ENCODE assay signal across 29 cellular contexts in the genomic region with DNA sequence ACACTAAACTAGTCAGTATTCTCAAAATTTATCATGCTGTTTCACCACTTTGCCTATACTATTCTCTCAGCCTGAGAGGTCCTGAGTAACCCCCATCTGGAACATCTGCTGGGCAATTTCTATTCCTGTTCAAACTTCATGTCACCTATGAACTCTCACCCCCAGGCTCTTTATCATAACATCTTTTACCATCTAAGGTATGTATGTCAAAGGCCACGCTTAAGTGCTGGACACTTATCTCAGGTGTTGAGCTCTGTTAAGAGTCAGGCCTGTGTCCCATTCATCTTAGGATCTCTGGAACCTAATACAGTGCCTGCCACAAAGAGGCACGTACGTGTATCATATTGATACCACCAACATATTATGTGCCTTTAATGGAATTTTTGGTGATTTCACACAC. TPM values are rescaled to one million over a fixed set of nuclear protein-coding genes. Genes with fewer than 3 reads are reported as not detected.
DNase-seq lines count a peak whose midpoint lies in the region; ATAC-seq, FAIRE-seq and TF ChIP-seq lines count a peak whose summit lies in the region.
"Had no signal": no experiment of that assay in that cellular context is flagged by ENCODE, and none has a peak within 500 bp of the region (broad histone marks: within the 10 kb centered on the region; RNA-seq: fewer than 3 reads in every experiment).

No MANE protein-coding gene starts in this region.

- H3K36me3 Mint-ChIP-seq in T-helper 17 cell (ENCODE audit: low read depth) = peaks cover 23% of the 10 kb centered on the region
- peaks cover 24% of the 10 kb centered on the region for H3K36me3 Mint-ChIP-seq in effector memory CD8-positive, alpha-beta T cell (ENCODE audit: insufficient read depth)
- peaks cover 8% of the 10 kb centered on the region for H3K36me3 Mint-ChIP-seq in osteocyte (ENCODE audit: unreplicated experiment)

- H3K27me3 Mint-ChIP-seq in T-helper 17 cell = no peaks in the 10 kb centered on the region
- no peaks in the 10 kb centered on the region for H3K27me3 Mint-ChIP-seq in effector memory CD8-positive, alpha-beta T cell
- no peaks in the 10 kb centered on the region for H3K27me3 Mint-ChIP-seq in osteocyte (ENCODE audit: unreplicated experiment)
- H3K27me3 Mint-ChIP-seq: activated CD8-positive, alpha-beta memory T cell treated with anti-CD3 and anti-CD28 coated beads, Interleukin-2, amount 10 ng/mL, durations not matched to agents 7 days and 5 days had no signal

- POLR2A ChIA-PET in HepG2 (lab: Yijun Ruan, JAX) = interaction anchor here (1.0 kb wide), 1 partner anchor 103 kb away, joined by 3 read pairs; a partner anchor contains a TSS

- in situ Hi-C loops in HepG2 (cut with HindIII; ENCODE audit: extremely low pct_ligation_motif_present, low pct_unique_long_range_greater_than_20kb) = no loop called here

- no peaks in the 10 kb centered on the region for H3K9me3 Mint-ChIP-seq in effector memory CD8-positive, alpha-beta T cell
- no peaks in the 10 kb centered on the region for H3K9me3 Mint-ChIP-seq in osteocyte (ENCODE audit: unreplicated experiment)
- H3K9me3 Mint-ChIP-seq: mesothelial cell of epicardium, nephron progenitor cell had no signal

- intact Hi-C loops in HepG2 (cut with micrococcal nuclease; ENCODE audit: unreplicated experiment) = no loop called here
- intact Hi-C loops in right lobe of liver (cut with DNase I) = no loop called here

- TF ChIP-seq POLR2A in HepG2 (IDR thresholded peaks at IDR 0.05; ENCODE audit: insufficient read depth in 1 of 2, low read depth in 2 of 2, low read length in 2 of 2) = no peak
- no peak for TF ChIP-seq POLR2A in right lobe of liver (IDR thresholded peaks at IDR 0.05)

- H3K27me3 ChIP-seq in HepG2 (ENCODE audit: control insufficient read depth in 1 of 2, insufficient read depth in 2 of 2, low read length in 2 of 2) (peaks cover 0 to 3% of the 10 kb centered on the region in 2 experiments; a peak in 1 of 5 replicates), right lobe of liver (no peaks in the 10 kb centered on the region)
- H3K27me3 ChIP-seq: esophagus muscularis mucosa, hepatocyte, sigmoid colon had no signal

- peak overlapping the region; percentile 99 for H3K27ac Mint-ChIP-seq in T-helper 17 cell
- peak overlapping the region; percentile 7 to 96 for H3K27ac Mint-ChIP-seq in effector memory CD8-positive, alpha-beta T cell
- H3K27ac Mint-ChIP-seq in osteocyte (ENCODE audit: unreplicated experiment) = no peak overlapping the region
- H3K27ac Mint-ChIP-seq: activated CD8-positive, alpha-beta memory T cell treated with anti-CD3 and anti-CD28 coated beads, Interleukin-2, amount 10 ng/mL, durations not matched to agents 7 days and 5 days; nephron progenitor cell had no signal

- no peak for TF ChIP-seq EP300 in HepG2 (IDR thresholded peaks at IDR 0.05; ENCODE audit: low read depth in 2 of 2, low read length in 2 of 2)
- TF ChIP-seq EP300 in HepG2 (CRISPR knock-in tag; IDR thresholded peaks at IDR 0.05; ENCODE audit: borderline replicate concordance) = no peak

- no peaks in the 10 kb centered on the region for H4K20me1 ChIP-seq in HepG2 (ENCODE audit: insufficient read depth, low read length)

- H3K4me1 ChIP-seq in HepG2 (ENCODE audit: insufficient read depth, low read length) = peaks cover 41% of the 10 kb centered on the region
- H3K4me1 ChIP-seq in right lobe of liver = peaks cover 0 to 8% (median 0%) of the 10 kb centered on the region in 4 donors

- BruUV-seq in HepG2 (replicated peaks; lab: Mats Ljungman, UMichigan) = no TSS peak

- H3K9me3 ChIP-seq in HepG2 (ENCODE audit: low read length) = no peaks in the 10 kb centered on the region
- no peaks in the 10 kb centered on the region for H3K9me3 ChIP-seq in right lobe of liver
- no peaks in the 10 kb centered on the region for H3K9me3 ChIP-seq in T-helper 17 cell (ENCODE audit: control insufficient read depth, low read length, poor library complexity, severe bottlenecking)
- H3K9me3 ChIP-seq: esophagus muscularis mucosa, sigmoid colon had no signal

- FAIRE-seq in HepG2 (lab: Jason Lieb, UNC) = no peak
- FAIRE-seq: frontal cortex, GM12892 had no signal

- no peak overlapping the region for H3K9ac ChIP-seq in HepG2 (ENCODE audit: insufficient read depth, low read depth, low read length)

- TF ChIP-seq RAD21 in HepG2 (CRISPR knock-in tag; IDR thresholded peaks at IDR 0.05) = no peak

- WGBS in HepG2 (ENCODE audit: low lambda C conversion rate) = 92% methylated on average over 3 of the region's 3 CpGs
- 95% methylated on average over 3 of the region's 3 CpGs for WGBS in right lobe of liver (ENCODE audit: insufficient coverage, low coverage, low lambda C conversion rate, missing lambda C conversion rate)

- H3K4me3 Mint-ChIP-seq in T-helper 17 cell (peak overlapping the region; percentile 87), osteocyte (ENCODE audit: unreplicated experiment) (no peak overlapping the region)
- peak overlapping the region; percentile 52 to 88 for H3K4me3 Mint-ChIP-seq in effector memory CD8-positive, alpha-beta T cell
- H3K4me3 Mint-ChIP-seq: mesothelial cell of epicardium, nephron progenitor cell had no signal

- H3K4me1 Mint-ChIP-seq in T-helper 17 cell (peaks cover 66% of the 10 kb centered on the region), osteocyte (ENCODE audit: unreplicated experiment) (peaks cover 39% of the 10 kb centered on the region)
- H3K4me1 Mint-ChIP-seq in effector memory CD8-positive, alpha-beta T cell (ENCODE audit: low read depth in 2 of 2) = peaks cover 54 to 70% of the 10 kb centered on the region in 2 donors

- no peak overlapping the region for H3K4me2 ChIP-seq in HepG2 (ENCODE audit: low read depth, low read length)
- H3K4me2 ChIP-seq: hepatocyte had no signal

- peaks cover 62% of the 10 kb centered on the region for H3K79me2 ChIP-seq in HepG2 (ENCODE audit: insufficient read depth, low read length)

- 0 out of 5 replicates have a peak, but pooled peaks cover 0 to 5% of the 10 kb centered on the region in 2 experiments for H3K36me3 ChIP-seq in HepG2 (replicated peaks in 1 of 2; ENCODE audit: control insufficient read depth in 1 of 2, insufficient read depth in 2 of 2, low read length in 2 of 2)
- H3K36me3 ChIP-seq in right lobe of liver = peaks cover 0 to 2% (median 0%) of the 10 kb centered on the region in 4 donors
- H3K36me3 ChIP-seq: sigmoid colon had no signal

- CTCF ChIA-PET in HepG2 (lab: Yijun Ruan, JAX; ENCODE audit: low intra/inter-chr PET ratio, low total read pairs) = no interaction called here

- ATAC-seq in HepG2 = no peak
- ATAC-seq in right lobe of liver = no peak
- ATAC-seq in T-helper 17 cell = no peak
- no peak for ATAC-seq in effector memory CD8-positive, alpha-beta T cell (replicated peaks)
- ATAC-seq: activated CD4-positive, CD25-positive, alpha-beta regulatory T cell treated with anti-CD3 and anti-CD28 coated beads, Interleukin-2, amount 50 U/mL, for 24 hours; activated CD8-positive, alpha-beta memory T cell treated with anti-CD3 and anti-CD28 coated beads, Interleukin-2, amount 10 ng/mL, durations not matched to agents 7 days and 5 days; HCT116; left ventricle myocardium superior; Right ventricle myocardium inferior had no signal

- no peak overlapping the region for H3K4me3 ChIP-seq in HepG2 (replicated peaks in 1 of 3; ENCODE audit: insufficient read depth in 1 of 3, low read depth in 2 of 3, low read length in 3 of 3)
- H3K4me3 ChIP-seq in right lobe of liver = no peak overlapping the region
- H3K4me3 ChIP-seq: esophagus muscularis mucosa, hepatocyte, sigmoid colon had no signal

- no peak overlapping the region for H3K27ac ChIP-seq in HepG2 (ENCODE audit: extremely low read length, insufficient read depth, low read length)
- no peak overlapping the region for H3K27ac ChIP-seq in right lobe of liver
- H3K27ac ChIP-seq: esophagus muscularis mucosa, hepatocyte, sigmoid colon had no signal

- TF ChIP-seq CTCF in HepG2 (CRISPR knock-in tag; IDR thresholded peaks at IDR 0.05) = no peak
- TF ChIP-seq CTCF in right lobe of liver (IDR thresholded peaks at IDR 0.05) = no peak
- TF ChIP-seq CTCF in osteocyte (IDR thresholded peaks at IDR 0.05) = no peak

- DNase-seq in HepG2 (ENCODE audit: low spot score) (no peak), right lobe of liver (no peak), T-helper 17 cell (no peak), NCI-H1092 (lab: John Stamatoyannopoulos, UW) (no peak), osteocyte (ENCODE audit: extremely low spot score, unreplicated experiment) (no peak), NCI-H1436 treated with DMSO at 0.1 percent for 48 hours (lab: John Stamatoyannopoulos, UW) (no peak)
- DNase-seq in effector memory CD8-positive, alpha-beta T cell = no peak
- DNase-seq: activated CD8-positive, alpha-beta memory T cell treated with anti-CD3 and anti-CD28 coated beads, Interleukin-2, amount 10 ng/mL, durations not matched to agents 7 days and 5 days; activated gamma-delta T cell treated with Interleukin-2 at 50 U/mL for 16 hours; DMS79 treated with DMSO at 0.1 percent for 48 hours; effector memory CD4-positive, alpha-beta T cell; Karpas-422; left ventricle myocardium superior; NCI-H1048; NCI-H2029 treated with DMSO at 0.1 percent for 48 hours; NCI-H226; NCI-H774; nephron progenitor cell; OCI-M1; sigmoid colon; stimulated activated CD8-positive, alpha-beta memory T cell treated with anti-CD3 and anti-CD28 coated beads, Interleukin-4, amount 100 ng/mL, for 48 hours had no signal

- no peak overlapping the region for H2AFZ ChIP-seq in HepG2 (ENCODE audit: low read length)
- H2AFZ ChIP-seq: hepatocyte had no signal

RNA-seq across cellular contexts. Expression of a gene that starts 4.9 kb away (rescaled TPM):
- total RNA-seq in HepG2 (2016; rRNA removed; fragmentation: Illumina TruSeq; extraction: Trizol) (10.3 and 15.2 TPM in 2 replicates), right lobe of liver (10 to 100 TPM; 12.7 to 30.5 (median 20.5) TPM), T-helper 17 cell (100 to 1,000 TPM; 187 to 243 TPM), osteocyte (66.0 and 75.0 TPM in 2 replicates)
- 2.4 and 3.1 TPM in 2 replicates for total RNA-seq in HepG2 (2016; cell fraction: cytosol; rRNA removed; fragmentation: Illumina TruSeq; extraction: Trizol; ENCODE audit: low read depth)
- 9.4 and 12.9 TPM in 2 replicates for total RNA-seq in HepG2 (2016; cell fraction: insoluble cytoplasmic fraction; rRNA removed; fragmentation: Illumina TruSeq; extraction: Trizol)
- 7.2 and 7.6 TPM in 2 replicates for total RNA-seq in HepG2 (2016; cell fraction: membrane; rRNA removed; fragmentation: Illumina TruSeq; extraction: Trizol)
- total RNA-seq in HepG2 (2016; cell fraction: nucleus; rRNA removed; fragmentation: Illumina TruSeq; extraction: Trizol) = 20.2 and 27.8 TPM in 2 replicates
- polyA plus RNA-seq in HepG2 (2011; rRNA removed) = 9.4 and 9.8 TPM in 2 replicates
- 4.3 and 6.0 TPM in 2 replicates for polyA plus RNA-seq in HepG2 (2011; cell fraction: cytosol; rRNA removed)
- polyA plus RNA-seq in HepG2 (2011; cell fraction: nucleus; rRNA removed) = 13.6 and 15.8 TPM in 2 replicates
- 7.2 and 9.5 TPM in 2 replicates for polyA plus RNA-seq in HepG2 (2012)
- polyA plus RNA-seq in HepG2 (2016; cell fraction: cytosol; fragmentation: Illumina TruSeq; extraction: Trizol; ENCODE audit: low read depth) = 0.59 and 1.3 TPM in 2 replicates
- 7.3 and 8.6 TPM in 2 replicates for polyA plus RNA-seq in HepG2 (2016; cell fraction: insoluble cytoplasmic fraction; fragmentation: Illumina TruSeq; extraction: Trizol; ENCODE audit: low read depth)
- polyA plus RNA-seq in HepG2 (2016; cell fraction: membrane; fragmentation: Illumina TruSeq; extraction: Trizol; ENCODE audit: low read depth) = 1.5 and 1.9 TPM in 2 replicates
- polyA plus RNA-seq in HepG2 (2016; cell fraction: nucleus; fragmentation: Illumina TruSeq; extraction: Trizol; ENCODE audit: insufficient read depth, low read depth) = 14.2 and 15.4 TPM in 2 replicates
- polyA minus RNA-seq in HepG2 (2011; rRNA and poly(A)+ RNA removed; ENCODE audit: low replicate concordance) = 8.6 and 11.3 TPM in 2 replicates
- polyA minus RNA-seq in HepG2 (2011; cell fraction: cytosol; rRNA and poly(A)+ RNA removed) = 17.2 and 18.3 TPM in 2 replicates
- polyA minus RNA-seq in HepG2 (2011; cell fraction: nucleus; rRNA and poly(A)+ RNA removed) = 41.1 and 50.6 TPM in 2 replicates
